In the genomic region with DNA sequence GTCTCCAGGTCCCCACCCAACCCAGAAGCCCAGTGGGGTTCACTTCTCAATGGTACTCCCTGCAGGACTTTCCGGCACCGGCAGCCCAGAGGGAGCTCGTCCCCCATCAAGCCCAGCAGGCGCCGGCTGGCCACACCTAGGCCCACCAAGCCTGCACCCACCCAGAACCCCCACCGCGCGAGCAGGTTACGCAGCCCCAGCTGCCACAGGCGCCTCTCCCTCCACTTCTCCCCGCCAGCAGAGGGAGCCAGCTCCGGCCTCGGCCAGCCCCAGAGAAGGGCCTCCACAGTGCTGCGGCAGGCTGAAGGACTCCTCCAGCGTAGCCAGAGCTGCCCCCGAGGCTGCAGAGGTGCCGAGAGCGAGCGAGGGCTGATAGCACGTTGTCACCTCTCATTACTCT, we compare ENCODE assay signal across 29 cellular contexts.
DNase-seq lines count a peak whose midpoint lies in the region; ATAC-seq and TF ChIP-seq lines count a peak whose summit lies in the region.
"Had no signal": no experiment of that assay in that cellular context is flagged by ENCODE, and none has a peak within 500 bp of the region (broad histone marks: within the 10 kb centered on the region; RNA-seq: fewer than 3 reads in every experiment).

No MANE protein-coding gene starts in this region.

- H3K56ac ChIP-seq in H9 (ENCODE audit: insufficient read length, low read depth, low read length) (no peak overlapping the region), mesendoderm (ENCODE audit: low read length) (no peak overlapping the region)

- H3K4me1 Mint-ChIP-seq in H9 (no peaks in the 10 kb centered on the region), WTC11 (no peaks in the 10 kb centered on the region)
- no peaks in the 10 kb centered on the region for H3K4me1 Mint-ChIP-seq in activated naive CD4-positive, alpha-beta T cell treated with anti-CD3 and anti-CD28 coated beads, Interleukin-2, amount 10 ng/mL, durations not matched to agents 7 days and 5 days
- H3K4me1 Mint-ChIP-seq: activated B cell treated with CpG ODN at 0.5 μM for 24 hours; brain; natural killer cell; stimulated activated memory B cell treated with anti-CD40 and anti-IgM and Interleukin-4, amounts not matched to agents 10 μg/mL and 1 μg/mL and 100 μg/mL, for 72 hours had no signal

- H3K4me2 ChIP-seq in DOHH2 (ENCODE audit: low read length) = no peak overlapping the region
- no peak overlapping the region for H3K4me2 ChIP-seq in H9 (ENCODE audit: insufficient read depth, insufficient read length, low read length)
- no peak overlapping the region for H3K4me2 ChIP-seq in mesendoderm (ENCODE audit: low read length)
- H3K4me2 ChIP-seq: BLaER1, KMS-11 had no signal

- WGBS in H9 (ENCODE audit: extremely low coverage, insufficient read length, low lambda C conversion rate) = no CpG with 5 or more reads among the region's 20 CpGs
- WGBS in mesendoderm (ENCODE audit: extremely low coverage, insufficient coverage, low lambda C conversion rate) = no CpG with 5 or more reads among the region's 20 CpGs

- H3K18ac ChIP-seq in H9 (ENCODE audit: insufficient read length, low read depth, low read length) (no peak overlapping the region), mesendoderm (ENCODE audit: low read length) (no peak overlapping the region)

- H3K36me3 ChIP-seq in DOHH2 (ENCODE audit: control insufficient read depth, low read length) (no peaks in the 10 kb centered on the region), mesendoderm (ENCODE audit: control insufficient read depth, insufficient read depth, low read length) (no peaks in the 10 kb centered on the region)
- H3K36me3 ChIP-seq: BLaER1, esophagus squamous epithelium, heart left ventricle, SJSA1 had no signal

- H2BK15ac ChIP-seq in H9 (ENCODE audit: low read depth, low read length) (no peak overlapping the region), mesendoderm (replicated peaks; ENCODE audit: low read depth) (no peak overlapping the region)

- no peaks in the 10 kb centered on the region for H3K79me2 ChIP-seq in DOHH2 (ENCODE audit: control insufficient read depth, low read length)
- no peaks in the 10 kb centered on the region for H3K79me2 ChIP-seq in H9 (ENCODE audit: insufficient read depth, low read length)
- H3K79me2 ChIP-seq in mesendoderm (ENCODE audit: control insufficient read depth, insufficient read depth, low read length) = no peaks in the 10 kb centered on the region

- DNase-seq in H9 (peak; percentile 67), WTC11 (ENCODE audit: low spot score) (peak; percentile 67), mesendoderm (peak; percentile 5), MV-4-11 (lab: John Stamatoyannopoulos, UW) (no peak), dedifferentiated amniotic fluid mesenchymal stem cell (ENCODE audit: extremely low spot score) (no peak)
- no peak for DNase-seq in activated naive CD4-positive, alpha-beta T cell treated with anti-CD3 and anti-CD28 coated beads, Interleukin-2, amount 10 ng/mL, durations not matched to agents 7 days and 5 days
- DNase-seq: activated B cell treated with CpG ODN at 0.5 μM for 24 hours; activated CD4-positive, alpha-beta T cell treated with anti-CD3 and anti-CD28 coated beads, Interleukin-2, amount 50 U/mL, for 4 hours; activated naive CD4-positive, alpha-beta T cell treated with anti-CD3 and anti-CD28 coated beads for 36 hours; activated T-cell treated with anti-CD3 and anti-CD28 coated beads, Interleukin-2, amount 50 U/mL, for 72 hours; dorsolateral prefrontal cortex; esophagus squamous epithelium; foreskin keratinocyte; GM23248; heart left ventricle; mucosa of descending colon; natural killer cell; NCI-H146; NCI-H774; T1000 had no signal

- peaks cover 4% of the 10 kb centered on the region in 2 experiments; a peak in 2 of 5 replicates for H3K9me3 Mint-ChIP-seq in H9
- H3K9me3 Mint-ChIP-seq in WTC11 = peaks cover 36% of the 10 kb centered on the region
- H3K9me3 Mint-ChIP-seq in activated naive CD4-positive, alpha-beta T cell treated with anti-CD3 and anti-CD28 coated beads, Interleukin-2, amount 10 ng/mL, durations not matched to agents 7 days and 5 days = peaks cover 20% of the 10 kb centered on the region
- H3K9me3 Mint-ChIP-seq: type B pancreatic cell had no signal

- H2BK120ac ChIP-seq in H9 (ENCODE audit: low read depth, low read length, poor library complexity, severe bottlenecking) = no peak overlapping the region
- no peak overlapping the region for H2BK120ac ChIP-seq in mesendoderm (ENCODE audit: low read depth, low read length)

- no peaks in the 10 kb centered on the region for H3K27me3 ChIP-seq in DOHH2 (ENCODE audit: control insufficient read depth, low read length)
- no peaks in the 10 kb centered on the region for H3K27me3 ChIP-seq in H9 (ENCODE audit: insufficient read depth, low read length)
- H3K27me3 ChIP-seq in mesendoderm (ENCODE audit: insufficient read depth, low read length, poor library complexity) = no peaks in the 10 kb centered on the region
- H3K27me3 ChIP-seq: BLaER1, esophagus squamous epithelium, foreskin keratinocyte, heart left ventricle, SJSA1 had no signal

- H3K4me3 Mint-ChIP-seq in H9 = no peak overlapping the region
- H3K4me3 Mint-ChIP-seq in WTC11 = no peak overlapping the region
- no peak overlapping the region for H3K4me3 Mint-ChIP-seq in activated naive CD4-positive, alpha-beta T cell treated with anti-CD3 and anti-CD28 coated beads, Interleukin-2, amount 10 ng/mL, durations not matched to agents 7 days and 5 days
- H3K4me3 Mint-ChIP-seq: activated B cell treated with CpG ODN at 0.5 μM for 24 hours; activated naive CD4-positive, alpha-beta T cell treated with anti-CD3 and anti-CD28 coated beads for 36 hours; activated T-cell treated with anti-CD3 and anti-CD28 coated beads, Interleukin-2, amount 50 U/mL, for 72 hours; brain; natural killer cell; stimulated activated memory B cell treated with anti-CD40 and anti-IgM and Interleukin-4, amounts not matched to agents 10 μg/mL and 1 μg/mL and 100 μg/mL, for 72 hours; type B pancreatic cell had no signal

- H3K14ac ChIP-seq in H9 (ENCODE audit: insufficient read depth, low read length) = no peak overlapping the region

- no peaks in the 10 kb centered on the region for H3K23me2 ChIP-seq in H9 (ENCODE audit: insufficient read length, low read depth, low read length, poor library complexity, severe bottlenecking)

- no peak overlapping the region for H2BK5ac ChIP-seq in H9 (ENCODE audit: insufficient read length, low read length)
- H2BK5ac ChIP-seq in mesendoderm (ENCODE audit: low read length) = no peak overlapping the region

- CTCF ChIA-PET in WTC11 (lab: Charles Lee) = interaction anchor here (0.8 to 1.3 kb wide), 5 partner anchors 10 to 377 kb away, joined by 3 to 4 read pairs (median 3); no protein-coding TSS in a partner anchor
- CTCF ChIA-PET in activated naive CD4-positive, alpha-beta T cell treated with anti-CD3 and anti-CD28 coated beads, Interleukin-2, amount 10 ng/mL, durations not matched to agents 7 days and 5 days (lab: Charles Lee) = no interaction called here

- H3K79me1 ChIP-seq in H9 (ENCODE audit: insufficient read depth, low read depth, low read length, poor library complexity, severe bottlenecking) (no peaks in the 10 kb centered on the region), mesendoderm (ENCODE audit: low read length) (no peaks in the 10 kb centered on the region)

- H3K36me3 Mint-ChIP-seq in H9 (ENCODE audit: insufficient read depth in 1 of 3, low read depth in 3 of 3) = peaks cover 2 to 8% (median 3%) of the 10 kb centered on the region in 3 experiments; a peak in 4 of 7 replicates
- peaks cover 13% of the 10 kb centered on the region for H3K36me3 Mint-ChIP-seq in WTC11
- H3K36me3 Mint-ChIP-seq in activated naive CD4-positive, alpha-beta T cell treated with anti-CD3 and anti-CD28 coated beads, Interleukin-2, amount 10 ng/mL, durations not matched to agents 7 days and 5 days = no peaks in the 10 kb centered on the region
- H3K36me3 Mint-ChIP-seq: brain; stimulated activated memory B cell treated with anti-CD40 and anti-IgM and Interleukin-4, amounts not matched to agents 10 μg/mL and 1 μg/mL and 100 μg/mL, for 72 hours; type B pancreatic cell had no signal

- H3F3A ChIP-seq in DOHH2 (ENCODE audit: control insufficient read depth, insufficient read depth) = no peaks in the 10 kb centered on the region

- no peak overlapping the region for H3K23ac ChIP-seq in H9 (ENCODE audit: insufficient read length, low read depth, low read length)
- H3K23ac ChIP-seq in mesendoderm (ENCODE audit: low read length) = no peak overlapping the region

- H3K9ac ChIP-seq in H9 (ENCODE audit: extremely low read depth, insufficient read length, low read length) (no peak overlapping the region), mesendoderm (ENCODE audit: low read length) (no peak overlapping the region)
- H3K9ac ChIP-seq: BLaER1, GM23248, KMS-11 had no signal

- no peak overlapping the region for H4K91ac ChIP-seq in H9 (ENCODE audit: insufficient read length, low read depth, low read length)

- H3K27ac Mint-ChIP-seq in H9 = no peak overlapping the region
- no peak overlapping the region for H3K27ac Mint-ChIP-seq in WTC11
- no peak overlapping the region for H3K27ac Mint-ChIP-seq in activated naive CD4-positive, alpha-beta T cell treated with anti-CD3 and anti-CD28 coated beads, Interleukin-2, amount 10 ng/mL, durations not matched to agents 7 days and 5 days
- H3K27ac Mint-ChIP-seq: activated B cell treated with CpG ODN at 0.5 μM for 24 hours; activated naive CD4-positive, alpha-beta T cell treated with anti-CD3 and anti-CD28 coated beads for 36 hours; activated T-cell treated with anti-CD3 and anti-CD28 coated beads, Interleukin-2, amount 50 U/mL, for 72 hours; brain; natural killer cell; stimulated activated memory B cell treated with anti-CD40 and anti-IgM and Interleukin-4, amounts not matched to agents 10 μg/mL and 1 μg/mL and 100 μg/mL, for 72 hours; type B pancreatic cell had no signal

- no peak overlapping the region for H3K4ac ChIP-seq in H9 (ENCODE audit: low read depth, low read length)
- H3K4ac ChIP-seq in mesendoderm (ENCODE audit: low read depth, low read length) = no peak overlapping the region

- POLR2A ChIA-PET in WTC11 (lab: Charles Lee) = no interaction called here

- H3K27me3 Mint-ChIP-seq in H9 (ENCODE audit: low read depth) (no peaks in the 10 kb centered on the region), WTC11 (ENCODE audit: low read depth) (no peaks in the 10 kb centered on the region)
- no peaks in the 10 kb centered on the region for H3K27me3 Mint-ChIP-seq in activated naive CD4-positive, alpha-beta T cell treated with anti-CD3 and anti-CD28 coated beads, Interleukin-2, amount 10 ng/mL, durations not matched to agents 7 days and 5 days
- H3K27me3 Mint-ChIP-seq: activated B cell treated with CpG ODN at 0.5 μM for 24 hours; brain; stimulated activated memory B cell treated with anti-CD40 and anti-IgM and Interleukin-4, amounts not matched to agents 10 μg/mL and 1 μg/mL and 100 μg/mL, for 72 hours; type B pancreatic cell had no signal

- H3K27ac ChIP-seq in DOHH2 (ENCODE audit: low read depth, low read length) (no peak overlapping the region), H9 (ENCODE audit: insufficient read length, low read depth, low read length) (no peak overlapping the region), mesendoderm (ENCODE audit: low read depth, low read length) (no peak overlapping the region)
- H3K27ac ChIP-seq: BLaER1, dorsolateral prefrontal cortex, esophagus squamous epithelium, foreskin keratinocyte, GM23248, heart left ventricle, KMS-11, SJSA1 had no signal

- H2AK5ac ChIP-seq in H9 (ENCODE audit: insufficient read length, low read length) (no peak overlapping the region), mesendoderm (ENCODE audit: low read length) (no peak overlapping the region)

- H4K8ac ChIP-seq in H9 (replicated peaks; ENCODE audit: insufficient read length, low read depth, low read length) (no peak overlapping the region), mesendoderm (ENCODE audit: low read depth, low read length) (no peak overlapping the region)

- H4K20me1 ChIP-seq in DOHH2 (ENCODE audit: control insufficient read depth, insufficient read depth, low read depth, low read length) (no peaks in the 10 kb centered on the region), H9 (ENCODE audit: control insufficient read depth, insufficient read depth, insufficient read length) (no peaks in the 10 kb centered on the region)
- H4K20me1 ChIP-seq: BLaER1 had no signal

- TF ChIP-seq CTCF in DOHH2 (IDR thresholded peaks at IDR 0.05; ENCODE audit: low read depth, low read length, poor library complexity, severe bottlenecking) = peak; percentile 23
- peak; percentile 54 for TF ChIP-seq CTCF in H9 (conservative IDR thresholded peaks at IDR 0.05)
- peak; percentile 38; the same call in 1 of the 2 replicates for TF ChIP-seq CTCF in WTC11 (IDR thresholded peaks at IDR 0.05)

- no peak overlapping the region for H3K4me3 ChIP-seq in DOHH2 (ENCODE audit: low read length)
- no peak overlapping the region for H3K4me3 ChIP-seq in mesendoderm (ENCODE audit: low read length)
- H3K4me3 ChIP-seq: BLaER1, dorsolateral prefrontal cortex, esophagus squamous epithelium, GM23248, heart left ventricle, lung, mucosa of descending colon, SJSA1 had no signal

- ATAC-seq in WTC11 = peak; percentile 85
- ATAC-seq in GM18870 (IDR thresholded peaks at IDR 0.05; ENCODE audit: unreplicated experiment) = no peak
- ATAC-seq: activated T-cell treated with anti-CD3 and anti-CD28 coated beads, Interleukin-2, amount 50 U/mL, for 72 hours; foreskin keratinocyte; heart left ventricle; mucosa of descending colon; natural killer cell; stimulated activated memory B cell treated with anti-CD40 and anti-IgM and Interleukin-4, amounts not matched to agents 10 μg/mL and 1 μg/mL and 100 μg/mL, for 72 hours had no signal

- H4K5ac ChIP-seq in H9 (ENCODE audit: insufficient read length, low read depth, low read length) (no peak overlapping the region), mesendoderm (ENCODE audit: low read length) (no peak overlapping the region)

- H3K9me3 ChIP-seq in DOHH2 (ENCODE audit: control insufficient read depth, insufficient read depth, low read length) (no peaks in the 10 kb centered on the region), H9 (ENCODE audit: control insufficient read depth, low read depth, low read length) (no peaks in the 10 kb centered on the region)
- H3K9me3 ChIP-seq: BLaER1, SJSA1 had no signal

- H2BK20ac ChIP-seq in H9 (ENCODE audit: low read depth, low read length, poor library complexity, severe bottlenecking) = no peak overlapping the region

- H3K9me2 ChIP-seq in DOHH2 (replicated peaks; ENCODE audit: control insufficient read depth, low read length) = no peaks in the 10 kb centered on the region

- H2BK12ac ChIP-seq in H9 (ENCODE audit: insufficient read length, low read depth, low read length) = no peak overlapping the region

- no peak overlapping the region for H2AFZ ChIP-seq in H9 (ENCODE audit: low read length)
- H2AFZ ChIP-seq: GM23248 had no signal

- H3K4me1 ChIP-seq in DOHH2 (ENCODE audit: control insufficient read depth, low read length) (no peaks in the 10 kb centered on the region), H9 (ENCODE audit: insufficient read depth, low read length) (no peaks in the 10 kb centered on the region), mesendoderm (ENCODE audit: control insufficient read depth, low read depth, low read length) (no peaks in the 10 kb centered on the region)
- H3K4me1 ChIP-seq: BLaER1, esophagus squamous epithelium, foreskin keratinocyte, heart left ventricle, SJSA1 had no signal

- H3T11ph ChIP-seq in H9 (ENCODE audit: low read length) = no peak overlapping the region

Comparison
In these comparisons a context has a peak if more than half of its experiments do, and no peak if none do; other contexts are left out.
1. DNase-seq: peak in H9 (single experiment), WTC11 (single experiment) and mesendoderm (single experiment); none in MV-4-11 (single experiment), activated naive CD4-positive, alpha-beta T cell treated with anti-CD3 and anti-CD28 coated beads, Interleukin-2, amount 10 ng/mL, durations not matched to agents 7 days and 5 days (single experiment) and dedifferentiated amniotic fluid mesenchymal stem cell (single experiment).
2. Peak in every context shown above with its lines, with median percentiles within 50 percentile points of each other: CTCF ChIP-seq.